Comparison of ENCODE assay signal across 8 cellular contexts in genomic region chr7:140059288-140060242, GRCh38. TPM values are rescaled to one million over a fixed set of nuclear protein-coding genes. Genes with fewer than 3 reads are reported as not detected.
DNase-seq lines count a peak whose midpoint lies in the region; ATAC-seq and TF ChIP-seq lines count a peak whose summit lies in the region.

No MANE protein-coding gene starts in this region.

- intact Hi-C loops in mammary epithelial cell (cut with micrococcal nuclease): loop anchor here (5.0 to 10.0 kb wide), 2 partner anchors 118 to 265 kb away; partner anchors contain the start of gene KDM7A
- intact Hi-C loops in upper lobe of right lung (cut with DNase I): no loop called here

- peak overlapping the region; percentile 34 for H3K4me2 ChIP-seq in mammary epithelial cell (ENCODE audit: insufficient read depth, low read depth, low read length)

- CTCF ChIA-PET in mammary epithelial cell (lab: Charles Lee; ENCODE audit: low non-redundant PET): interaction anchor here (0.5 kb wide), 1 partner anchor 615 kb away, joined by 3 read pairs; no protein-coding TSS in a partner anchor

- TF ChIP-seq CTCF in mammary epithelial cell (conservative IDR thresholded peaks at IDR 0.05 in 1 of 2, IDR thresholded peaks at IDR 0.05 in 1 of 2; ENCODE audit: extremely low read depth in 1 of 2, insufficient read depth in 1 of 2, low read depth in 1 of 2, low read length in 2 of 2) (no peak), upper lobe of right lung (IDR thresholded peaks at IDR 0.05) (no peak), gastroesophageal sphincter (IDR thresholded peaks at IDR 0.05) (no peak)

- no peaks in the 10 kb centered on the region for H3K36me3 ChIP-seq in mammary epithelial cell (ENCODE audit: insufficient read depth, low read length)
- peaks cover 8% of the 10 kb centered on the region for H3K36me3 ChIP-seq in mucosa of stomach (ENCODE audit: control insufficient read depth, insufficient read depth, low read length)
- H3K36me3 ChIP-seq in upper lobe of right lung: peaks cover 18% of the 10 kb centered on the region
- peaks cover 0 to 32% of the 10 kb centered on the region in 2 donors for H3K36me3 ChIP-seq in gastroesophageal sphincter

- H3K27me3 ChIP-seq in mammary epithelial cell (ENCODE audit: insufficient read depth, low read length) (no peaks in the 10 kb centered on the region), mucosa of stomach (ENCODE audit: control insufficient read depth, insufficient read depth, low read length) (no peaks in the 10 kb centered on the region), upper lobe of right lung (no peaks in the 10 kb centered on the region), gastroesophageal sphincter (no peaks in the 10 kb centered on the region)

- no peak for TF ChIP-seq EP300 in gastroesophageal sphincter (IDR thresholded peaks at IDR 0.05)

- no peak overlapping the region for H2AFZ ChIP-seq in mammary epithelial cell (ENCODE audit: low read depth, low read length)

- TF ChIP-seq POLR2A in gastroesophageal sphincter (IDR thresholded peaks at IDR 0.05): no peak

- H3K27ac ChIP-seq in mammary epithelial cell (ENCODE audit: insufficient read depth, low read depth, low read length) (no peak overlapping the region), upper lobe of right lung (peak overlapping the region; percentile 2), gastroesophageal sphincter (peak overlapping the region in 2 of 4 donors; percentile 91 to 94)

- H3K79me2 ChIP-seq in mammary epithelial cell (ENCODE audit: insufficient read depth, low read length): no peaks in the 10 kb centered on the region

- 75% methylated on average over 10 of the region's 11 CpGs for WGBS in mammary epithelial cell (ENCODE audit: low coverage, missing lambda C conversion rate)
- WGBS in gastroesophageal sphincter (ENCODE audit: low coverage in 1 of 2), 2 donors: 66% methylated on average over 7 to 9 of the region's 11 CpGs

- H3K4me1 ChIP-seq in mammary epithelial cell (ENCODE audit: insufficient read depth, low read length) (peaks cover 23% of the 10 kb centered on the region), mucosa of stomach (ENCODE audit: control insufficient read depth, insufficient read depth, low read length) (peaks cover 43% of the 10 kb centered on the region), upper lobe of right lung (peaks cover 51% of the 10 kb centered on the region), gastroesophageal sphincter (peaks cover 0 to 39% (median 15%) of the 10 kb centered on the region in 3 donors)

- dilution Hi-C loops in mammary epithelial cell (cut with HindIII; ENCODE audit: low sequenced_read_pairs): no loop called here

- no peaks in the 10 kb centered on the region for H3K9me3 ChIP-seq in mammary epithelial cell (replicated peaks; ENCODE audit: insufficient read depth, low read length)
- no peaks in the 10 kb centered on the region for H3K9me3 ChIP-seq in mucosa of stomach (ENCODE audit: control insufficient read depth, low read length)
- H3K9me3 ChIP-seq in upper lobe of right lung: no peaks in the 10 kb centered on the region
- no peaks in the 10 kb centered on the region for H3K9me3 ChIP-seq in gastroesophageal sphincter

- H3K4me3 ChIP-seq in mammary epithelial cell (replicated peaks in 1 of 3; ENCODE audit: insufficient read depth in 1 of 3, low read depth in 2 of 3, low read length in 3 of 3) (no peak overlapping the region), mucosa of stomach (ENCODE audit: low read length) (peak overlapping the region; percentile 10), upper lobe of right lung (no peak overlapping the region), gastroesophageal sphincter (no peak overlapping the region)

- no TSS peak for BruUV-seq in mammary epithelial cell (replicated peaks; lab: Mats Ljungman, UMichigan)

- in situ Hi-C loops in mammary epithelial cell (cut with MboI; ENCODE audit: low sequenced_read_pairs in 2 of 2): no loop called here

- no peaks in the 10 kb centered on the region for H4K20me1 ChIP-seq in mammary epithelial cell (ENCODE audit: insufficient read depth, low read length)

- ATAC-seq in upper lobe of right lung: peak; percentile 3
- ATAC-seq in gastroesophageal sphincter: no peak
- ATAC-seq in GM18870 (IDR thresholded peaks at IDR 0.05; ENCODE audit: unreplicated experiment): no peak

- DNase-seq in HCEC 1CT (peak; percentile 76), T follicular helper cell (ENCODE audit: low read depth) (peak; percentile 10), mammary epithelial cell (peak; percentile 87), upper lobe of right lung (no peak), NCI-H526 treated with DMSO at 0.1 percent for 48 hours (lab: John Stamatoyannopoulos, UW) (no peak)

- H3K9ac ChIP-seq in mammary epithelial cell (ENCODE audit: insufficient read depth, low read length) (no peak overlapping the region), mucosa of stomach (ENCODE audit: low read length) (peak overlapping the region; percentile 11)

RNA-seq across cellular contexts. Expression of gene PARP12, which starts 3.2 kb away (rescaled TPM):
- total RNA-seq in mammary epithelial cell (10 to 100 TPM; 16.0 to 19.3 TPM), upper lobe of right lung (100 TPM), gastroesophageal sphincter (10 to 100 TPM; 11.9 to 35.6 (median 18.1) TPM)
- 13.7 TPM for polyA plus RNA-seq in mammary epithelial cell
- polyA minus RNA-seq in mammary epithelial cell: 21.9 TPM

Comparison
In these comparisons a context has a peak if more than half of its experiments do, and no peak if none do; other contexts are left out.
1. DNase-seq: peak in HCEC 1CT (single experiment), T follicular helper cell (single experiment) and mammary epithelial cell (single experiment); none in upper lobe of right lung (single experiment) and NCI-H526 treated with DMSO at 0.1 percent for 48 hours (single experiment).